Comparison of ENCODE assay signal across 1 cellular context in genomic region chr2:109352066-109352897, GRCh38.
TF ChIP-seq lines count a peak whose summit lies in the region.

No MANE protein-coding gene starts in this region.

TF ChIP-seq in endothelial cell of umbilical vein, 7 proteins besides CTCF, POLR2A, EP300 and RAD21:
- no peak for TF ChIP-seq FOS (IDR thresholded peaks at IDR 0.05; ENCODE audit: borderline replicate concordance, insufficient read depth, low read length)
- no peak for TF ChIP-seq MYC (IDR thresholded peaks at IDR 0.05; ENCODE audit: low read depth, low read length)
- TF ChIP-seq EZH2 (IDR thresholded peaks at IDR 0.05; ENCODE audit: borderline replicate concordance, low read depth, low read length, severe bottlenecking) = no peak
- no peak for TF ChIP-seq JUN (IDR thresholded peaks at IDR 0.05; ENCODE audit: borderline replicate concordance, insufficient read depth, insufficient read length, low read depth)
